In the genomic region with DNA sequence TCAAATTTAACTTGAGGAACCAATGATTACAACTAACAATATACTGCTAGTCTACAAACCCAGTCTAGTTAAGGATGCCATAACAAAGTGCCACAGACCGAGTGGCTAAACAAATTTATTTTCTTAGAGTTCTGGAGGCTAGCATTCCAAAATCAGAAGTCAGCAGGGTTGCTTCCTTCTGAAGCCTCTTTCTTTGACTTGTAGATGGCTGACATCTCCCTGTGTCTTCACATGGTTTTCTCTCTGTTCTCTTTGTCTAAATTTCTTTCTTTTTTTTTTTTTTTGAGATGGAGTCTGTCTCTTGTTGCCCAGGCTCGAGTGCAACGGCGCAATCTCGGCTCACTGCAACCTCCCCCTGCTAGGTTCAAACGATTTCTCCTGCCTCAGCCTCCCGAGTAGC, we compare ENCODE assay signal across 17 cellular contexts. TPM values are rescaled to one million over a fixed set of nuclear protein-coding genes. Genes with fewer than 3 reads are reported as not detected.
DNase-seq lines count a peak whose midpoint lies in the region; ATAC-seq, FAIRE-seq and TF ChIP-seq lines count a peak whose summit lies in the region.
"Had no signal": no experiment of that assay in that cellular context is flagged by ENCODE, and none has a peak within 500 bp of the region (broad histone marks: within the 10 kb centered on the region; RNA-seq: fewer than 3 reads in every experiment).

No MANE protein-coding gene starts in this region.

- peaks cover 13% of the 10 kb centered on the region for H4K20me1 ChIP-seq in HepG2 (ENCODE audit: insufficient read depth, low read length)

- H3K9me3 Mint-ChIP-seq in WTC11 = no peaks in the 10 kb centered on the region

- POLR2A ChIA-PET in HepG2 (lab: Yijun Ruan, JAX) = interaction anchor here (0.7 kb wide), 1 partner anchor 10 kb away, joined by 3 read pairs; no protein-coding TSS in a partner anchor
- POLR2A ChIA-PET in WTC11 (lab: Charles Lee) = no interaction called here

- TF ChIP-seq POLR2A in HepG2 (IDR thresholded peaks at IDR 0.05; ENCODE audit: insufficient read depth in 1 of 2, low read depth in 2 of 2, low read length in 2 of 2) = no peak
- TF ChIP-seq POLR2A in right lobe of liver (IDR thresholded peaks at IDR 0.05) = no peak

- H3K27me3 ChIP-seq in HepG2 (ENCODE audit: control insufficient read depth in 1 of 2, insufficient read depth in 2 of 2, low read length in 2 of 2) (no peaks in the 10 kb centered on the region), right lobe of liver (no peaks in the 10 kb centered on the region), iPS-18a (ENCODE audit: control insufficient read depth, insufficient read depth, low read length) (no peaks in the 10 kb centered on the region)

- no peak overlapping the region for H3K4me2 ChIP-seq in HepG2 (ENCODE audit: low read depth, low read length)

- H3K27ac ChIP-seq in HepG2 (ENCODE audit: extremely low read length, insufficient read depth, low read length) (no peak overlapping the region), right lobe of liver (no peak overlapping the region), iPS-18a (ENCODE audit: low read length) (no peak overlapping the region)

- 96% methylated on average over 7 of the region's 7 CpGs for WGBS in HepG2 (ENCODE audit: low lambda C conversion rate)
- 95% methylated on average over 7 of the region's 7 CpGs for WGBS in right lobe of liver (ENCODE audit: insufficient coverage, low coverage, low lambda C conversion rate, missing lambda C conversion rate)

- no TSS peak for BruUV-seq in HepG2 (replicated peaks; lab: Mats Ljungman, UMichigan)

- no peaks in the 10 kb centered on the region for H3K27me3 Mint-ChIP-seq in WTC11 (ENCODE audit: low read depth)

- H3K36me3 Mint-ChIP-seq in WTC11 = peaks cover 5% of the 10 kb centered on the region

- TF ChIP-seq CTCF in HepG2 (CRISPR knock-in tag; IDR thresholded peaks at IDR 0.05) (no peak), right lobe of liver (IDR thresholded peaks at IDR 0.05) (no peak), WTC11 (IDR thresholded peaks at IDR 0.05) (no peak)

- FAIRE-seq in HepG2 (lab: Jason Lieb, UNC) = no peak
- FAIRE-seq: GM12892 had no signal

- peaks cover 80% of the 10 kb centered on the region for H3K79me2 ChIP-seq in HepG2 (ENCODE audit: insufficient read depth, low read length)

- H3K9ac ChIP-seq in HepG2 (ENCODE audit: insufficient read depth, low read depth, low read length) (no peak overlapping the region), iPS-18a (ENCODE audit: low read length) (no peak overlapping the region)

- no peak for DNase-seq in HepG2 (ENCODE audit: low spot score)
- no peak for DNase-seq in right lobe of liver
- DNase-seq in WTC11 (ENCODE audit: low spot score) = no peak
- no peak for DNase-seq in stimulated activated naive CD4-positive, alpha-beta T cell treated with Interleukin-2 at 50 U/mL for 16 hours (lab: John Stamatoyannopoulos, UW)
- DNase-seq in NCI-H345 (lab: John Stamatoyannopoulos, UW) = no peak
- DNase-seq: COR-L47, DMS53, KBM-7, NCI-H1092 treated with DMSO at 0.1 percent for 48 hours, NCI-H1694, Right ventricle myocardium superior had no signal

- H3K27ac Mint-ChIP-seq in WTC11 = peak overlapping the region; percentile 77

- H2AFZ ChIP-seq in HepG2 (ENCODE audit: low read length) = no peak overlapping the region

- H3K9me3 ChIP-seq in HepG2 (ENCODE audit: low read length) (no peaks in the 10 kb centered on the region), right lobe of liver (no peaks in the 10 kb centered on the region), iPS-18a (ENCODE audit: control insufficient read depth, low read depth, low read length) (no peaks in the 10 kb centered on the region)

- in situ Hi-C loops in HepG2 (cut with HindIII; ENCODE audit: extremely low pct_ligation_motif_present, low pct_unique_long_range_greater_than_20kb) = no loop called here

- no peak for TF ChIP-seq RAD21 in HepG2 (CRISPR knock-in tag; IDR thresholded peaks at IDR 0.05)

- peak overlapping the region; percentile 42; the same call in 1 of the 2 replicates for H3K4me3 Mint-ChIP-seq in WTC11
- H3K4me3 Mint-ChIP-seq: CD14-positive monocyte had no signal

- TF ChIP-seq EP300 in HepG2 (IDR thresholded peaks at IDR 0.05; ENCODE audit: low read depth in 2 of 2, low read length in 2 of 2) = no peak
- no peak for TF ChIP-seq EP300 in HepG2 (CRISPR knock-in tag; IDR thresholded peaks at IDR 0.05; ENCODE audit: borderline replicate concordance)

- CTCF ChIA-PET in HepG2 (lab: Yijun Ruan, JAX; ENCODE audit: low intra/inter-chr PET ratio, low total read pairs) (no interaction called here), WTC11 (lab: Charles Lee) (interaction anchor here (0.6 kb wide), 1 partner anchor 35 kb away, joined by 3 read pairs; no protein-coding TSS in a partner anchor)

- H3K4me3 ChIP-seq in HepG2 (replicated peaks in 1 of 3; ENCODE audit: insufficient read depth in 1 of 3, low read depth in 2 of 3, low read length in 3 of 3) (no peak overlapping the region), right lobe of liver (no peak overlapping the region), iPS-18a (ENCODE audit: low read length) (peak overlapping the region; percentile 14)

- ATAC-seq in HepG2 (no peak), right lobe of liver (no peak), WTC11 (peak; percentile 76), HG03135 (IDR thresholded peaks at IDR 0.05; ENCODE audit: unreplicated experiment) (no peak), SK-N-SH treated with all-trans-retinoic acid at 6 μM for 48 hours (no peak)
- ATAC-seq: Panc1 had no signal

- peaks cover 61% of the 10 kb centered on the region for H3K4me1 Mint-ChIP-seq in WTC11

- intact Hi-C loops in HepG2 (cut with micrococcal nuclease; ENCODE audit: unreplicated experiment) (loop anchor here (5.0 kb wide), 1 partner anchor 50 kb away; no protein-coding TSS in a partner anchor), right lobe of liver (cut with DNase I) (no loop called here)

- H3K4me1 ChIP-seq in HepG2 (ENCODE audit: insufficient read depth, low read length) = peaks cover 75% of the 10 kb centered on the region
- H3K4me1 ChIP-seq in right lobe of liver = peaks cover 0 to 4% (median 0%) of the 10 kb centered on the region in 4 donors
- peaks cover 32% of the 10 kb centered on the region for H3K4me1 ChIP-seq in iPS-18a (ENCODE audit: control insufficient read depth, low read depth, low read length)

- H3K36me3 ChIP-seq in HepG2 (replicated peaks in 1 of 2; ENCODE audit: control insufficient read depth in 1 of 2, insufficient read depth in 2 of 2, low read length in 2 of 2) = no peaks in the 10 kb centered on the region; a peak in 1 of 5 replicates
- no peaks in the 10 kb centered on the region for H3K36me3 ChIP-seq in right lobe of liver
- H3K36me3 ChIP-seq in iPS-18a (ENCODE audit: control insufficient read depth, low read depth, low read length) = no peaks in the 10 kb centered on the region

TF ChIP-seq in SK-N-SH treated with all-trans-retinoic acid at 6 μM for 48 hours, 23 proteins besides CTCF, POLR2A, EP300 and RAD21 (continues in another document):
- TF ChIP-seq PPARA (CRISPR knock-in tag; IDR thresholded peaks at IDR 0.05; ENCODE audit: borderline replicate concordance) = no peak
- TF ChIP-seq ARNTL (CRISPR knock-in tag; IDR thresholded peaks at IDR 0.05; ENCODE audit: borderline replicate concordance, low read depth) = no peak
- no peak for TF ChIP-seq GLIS3 (CRISPR knock-in tag; IDR thresholded peaks at IDR 0.05)
- TF ChIP-seq ZNF70 (CRISPR knock-in tag; IDR thresholded peaks at IDR 0.05) = no peak
- no peak for TF ChIP-seq CSDC2 (CRISPR knock-in tag; IDR thresholded peaks at IDR 0.05)
- TF ChIP-seq, protein P1, sequence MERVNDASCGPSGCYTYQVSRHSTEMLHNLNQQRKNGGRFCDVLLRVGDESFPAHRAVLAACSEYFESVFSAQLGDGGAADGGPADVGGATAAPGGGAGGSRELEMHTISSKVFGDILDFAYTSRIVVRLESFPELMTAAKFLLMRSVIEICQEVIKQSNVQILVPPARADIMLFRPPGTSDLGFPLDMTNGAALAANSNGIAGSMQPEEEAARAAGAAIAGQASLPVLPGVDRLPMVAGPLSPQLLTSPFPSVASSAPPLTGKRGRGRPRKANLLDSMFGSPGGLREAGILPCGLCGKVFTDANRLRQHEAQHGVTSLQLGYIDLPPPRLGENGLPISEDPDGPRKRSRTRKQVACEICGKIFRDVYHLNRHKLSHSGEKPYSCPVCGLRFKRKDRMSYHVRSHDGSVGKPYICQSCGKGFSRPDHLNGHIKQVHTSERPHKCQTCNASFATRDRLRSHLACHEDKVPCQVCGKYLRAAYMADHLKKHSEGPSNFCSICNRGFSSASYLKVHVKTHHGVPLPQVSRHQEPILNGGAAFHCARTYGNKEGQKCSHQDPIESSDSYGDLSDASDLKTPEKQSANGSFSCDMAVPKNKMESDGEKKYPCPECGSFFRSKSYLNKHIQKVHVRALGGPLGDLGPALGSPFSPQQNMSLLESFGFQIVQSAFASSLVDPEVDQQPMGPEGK (CRISPR knock-in tag; IDR thresholded peaks at IDR 0.05; ENCODE audit: borderline replicate concordance) = no peak

RNA-seq across cellular contexts. Expression of gene NCOA3, which starts 56.1 kb away (rescaled TPM):
- total RNA-seq in HepG2 (2016; rRNA removed; fragmentation: Illumina TruSeq; extraction: Trizol) (56.8 and 76.2 TPM in 2 replicates), right lobe of liver (10 to 100 TPM; 11.2 to 15.1 (median 13.8) TPM), WTC11 (2021) (20.2 to 25.2 TPM (median 21.5 TPM) in 3 replicates)
- 30.2 and 36.5 TPM in 2 replicates for total RNA-seq in HepG2 (2016; cell fraction: cytosol; rRNA removed; fragmentation: Illumina TruSeq; extraction: Trizol; ENCODE audit: low read depth)
- total RNA-seq in HepG2 (2016; cell fraction: insoluble cytoplasmic fraction; rRNA removed; fragmentation: Illumina TruSeq; extraction: Trizol) = 56.0 and 74.0 TPM in 2 replicates
- total RNA-seq in HepG2 (2016; cell fraction: membrane; rRNA removed; fragmentation: Illumina TruSeq; extraction: Trizol) = 34.2 and 36.7 TPM in 2 replicates
- 59.3 and 64.3 TPM in 2 replicates for total RNA-seq in HepG2 (2016; cell fraction: nucleus; rRNA removed; fragmentation: Illumina TruSeq; extraction: Trizol)
- 25.0 and 35.0 TPM in 2 replicates for polyA plus RNA-seq in HepG2 (2011; rRNA removed)
- 17.2 and 18.9 TPM in 2 replicates for polyA plus RNA-seq in HepG2 (2011; cell fraction: cytosol; rRNA removed)
- polyA plus RNA-seq in HepG2 (2011; cell fraction: nucleus; rRNA removed) = 36.9 and 40.6 TPM in 2 replicates
- 22.6 and 26.9 TPM in 2 replicates for polyA plus RNA-seq in HepG2 (2012)
- 2.0 and 2.4 TPM in 2 replicates for polyA plus RNA-seq in HepG2 (2016; cell fraction: cytosol; fragmentation: Illumina TruSeq; extraction: Trizol; ENCODE audit: low read depth)
- 40.1 and 40.4 TPM in 2 replicates for polyA plus RNA-seq in HepG2 (2016; cell fraction: insoluble cytoplasmic fraction; fragmentation: Illumina TruSeq; extraction: Trizol; ENCODE audit: low read depth)
- polyA plus RNA-seq in HepG2 (2016; cell fraction: membrane; fragmentation: Illumina TruSeq; extraction: Trizol; ENCODE audit: low read depth) = 5.5 and 5.7 TPM in 2 replicates
- 53.5 and 57.7 TPM in 2 replicates for polyA plus RNA-seq in HepG2 (2016; cell fraction: nucleus; fragmentation: Illumina TruSeq; extraction: Trizol; ENCODE audit: insufficient read depth, low read depth)
- polyA minus RNA-seq in HepG2 (2011; rRNA and poly(A)+ RNA removed; ENCODE audit: low replicate concordance) = 49.8 and 56.6 TPM in 2 replicates
- polyA minus RNA-seq in HepG2 (2011; cell fraction: cytosol; rRNA and poly(A)+ RNA removed) = 41.6 and 42.5 TPM in 2 replicates
- polyA minus RNA-seq in HepG2 (2011; cell fraction: nucleus; rRNA and poly(A)+ RNA removed) = 75.8 and 76.3 TPM in 2 replicates
